Comparison of ENCODE assay signal across 1 cellular context in the genomic region with DNA sequence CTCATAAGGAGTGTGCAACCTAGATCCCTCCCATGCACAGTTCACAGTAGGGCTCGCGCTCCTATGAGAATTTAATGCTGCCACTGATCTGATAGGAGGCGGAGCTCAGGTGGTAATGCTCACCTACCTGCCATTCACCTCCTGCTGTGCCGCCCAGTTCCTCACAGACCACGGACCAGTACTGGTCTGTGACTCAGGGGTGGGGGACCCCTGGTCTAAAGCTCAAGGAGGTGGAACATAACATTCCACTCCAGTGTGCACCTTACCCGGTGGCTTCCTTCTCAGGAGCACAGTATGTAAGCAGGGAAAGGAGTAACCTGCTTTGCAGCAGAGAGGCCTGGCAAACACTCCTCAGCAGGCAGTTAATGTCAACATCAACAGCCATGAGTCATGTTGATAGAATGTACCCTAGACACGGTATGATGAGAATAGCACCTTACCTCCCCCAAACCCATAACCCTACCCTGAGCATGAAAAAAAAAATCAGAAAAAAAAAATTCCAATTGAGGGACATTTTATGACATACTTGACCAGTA.
TF ChIP-seq lines count a peak whose summit lies in the region.

No MANE protein-coding gene starts in this region.

TF ChIP-seq in GM23338, 12 proteins besides CTCF, POLR2A, EP300 and RAD21 (continued from another document):
- TF ChIP-seq, protein P1, sequence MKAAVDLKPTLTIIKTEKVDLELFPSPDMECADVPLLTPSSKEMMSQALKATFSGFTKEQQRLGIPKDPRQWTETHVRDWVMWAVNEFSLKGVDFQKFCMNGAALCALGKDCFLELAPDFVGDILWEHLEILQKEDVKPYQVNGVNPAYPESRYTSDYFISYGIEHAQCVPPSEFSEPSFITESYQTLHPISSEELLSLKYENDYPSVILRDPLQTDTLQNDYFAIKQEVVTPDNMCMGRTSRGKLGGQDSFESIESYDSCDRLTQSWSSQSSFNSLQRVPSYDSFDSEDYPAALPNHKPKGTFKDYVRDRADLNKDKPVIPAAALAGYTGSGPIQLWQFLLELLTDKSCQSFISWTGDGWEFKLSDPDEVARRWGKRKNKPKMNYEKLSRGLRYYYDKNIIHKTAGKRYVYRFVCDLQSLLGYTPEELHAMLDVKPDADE (IDR thresholded peaks at IDR 0.05), result no peak
- TF ChIP-seq, protein P2, sequence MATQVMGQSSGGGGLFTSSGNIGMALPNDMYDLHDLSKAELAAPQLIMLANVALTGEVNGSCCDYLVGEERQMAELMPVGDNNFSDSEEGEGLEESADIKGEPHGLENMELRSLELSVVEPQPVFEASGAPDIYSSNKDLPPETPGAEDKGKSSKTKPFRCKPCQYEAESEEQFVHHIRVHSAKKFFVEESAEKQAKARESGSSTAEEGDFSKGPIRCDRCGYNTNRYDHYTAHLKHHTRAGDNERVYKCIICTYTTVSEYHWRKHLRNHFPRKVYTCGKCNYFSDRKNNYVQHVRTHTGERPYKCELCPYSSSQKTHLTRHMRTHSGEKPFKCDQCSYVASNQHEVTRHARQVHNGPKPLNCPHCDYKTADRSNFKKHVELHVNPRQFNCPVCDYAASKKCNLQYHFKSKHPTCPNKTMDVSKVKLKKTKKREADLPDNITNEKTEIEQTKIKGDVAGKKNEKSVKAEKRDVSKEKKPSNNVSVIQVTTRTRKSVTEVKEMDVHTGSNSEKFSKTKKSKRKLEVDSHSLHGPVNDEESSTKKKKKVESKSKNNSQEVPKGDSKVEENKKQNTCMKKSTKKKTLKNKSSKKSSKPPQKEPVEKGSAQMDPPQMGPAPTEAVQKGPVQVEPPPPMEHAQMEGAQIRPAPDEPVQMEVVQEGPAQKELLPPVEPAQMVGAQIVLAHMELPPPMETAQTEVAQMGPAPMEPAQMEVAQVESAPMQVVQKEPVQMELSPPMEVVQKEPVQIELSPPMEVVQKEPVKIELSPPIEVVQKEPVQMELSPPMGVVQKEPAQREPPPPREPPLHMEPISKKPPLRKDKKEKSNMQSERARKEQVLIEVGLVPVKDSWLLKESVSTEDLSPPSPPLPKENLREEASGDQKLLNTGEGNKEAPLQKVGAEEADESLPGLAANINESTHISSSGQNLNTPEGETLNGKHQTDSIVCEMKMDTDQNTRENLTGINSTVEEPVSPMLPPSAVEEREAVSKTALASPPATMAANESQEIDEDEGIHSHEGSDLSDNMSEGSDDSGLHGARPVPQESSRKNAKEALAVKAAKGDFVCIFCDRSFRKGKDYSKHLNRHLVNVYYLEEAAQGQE (IDR thresholded peaks at IDR 0.05; ENCODE audit: unreplicated experiment), result no peak
- TF ChIP-seq ZNF114 (CRISPR knock-in tag; IDR thresholded peaks at IDR 0.05), result no peak
- TF ChIP-seq NANOG (IDR thresholded peaks at IDR 0.05; ENCODE audit: borderline replicate concordance), result no peak
- TF ChIP-seq EZH2 (IDR thresholded peaks at IDR 0.05; ENCODE audit: low read depth, unreplicated experiment), result no peak
- TF ChIP-seq JUNB (IDR thresholded peaks at IDR 0.05; ENCODE audit: unreplicated experiment), result no peak
- TF ChIP-seq CREB1 (CRISPR knock-in tag; IDR thresholded peaks at IDR 0.05; ENCODE audit: low read depth), result no peak
- TF ChIP-seq ZNF331 (CRISPR knock-in tag; IDR thresholded peaks at IDR 0.05; ENCODE audit: low read depth), result no peak
- TF ChIP-seq STAT1 (IDR thresholded peaks at IDR 0.05; ENCODE audit: unreplicated experiment), result no peak
- TF ChIP-seq, protein P3, sequence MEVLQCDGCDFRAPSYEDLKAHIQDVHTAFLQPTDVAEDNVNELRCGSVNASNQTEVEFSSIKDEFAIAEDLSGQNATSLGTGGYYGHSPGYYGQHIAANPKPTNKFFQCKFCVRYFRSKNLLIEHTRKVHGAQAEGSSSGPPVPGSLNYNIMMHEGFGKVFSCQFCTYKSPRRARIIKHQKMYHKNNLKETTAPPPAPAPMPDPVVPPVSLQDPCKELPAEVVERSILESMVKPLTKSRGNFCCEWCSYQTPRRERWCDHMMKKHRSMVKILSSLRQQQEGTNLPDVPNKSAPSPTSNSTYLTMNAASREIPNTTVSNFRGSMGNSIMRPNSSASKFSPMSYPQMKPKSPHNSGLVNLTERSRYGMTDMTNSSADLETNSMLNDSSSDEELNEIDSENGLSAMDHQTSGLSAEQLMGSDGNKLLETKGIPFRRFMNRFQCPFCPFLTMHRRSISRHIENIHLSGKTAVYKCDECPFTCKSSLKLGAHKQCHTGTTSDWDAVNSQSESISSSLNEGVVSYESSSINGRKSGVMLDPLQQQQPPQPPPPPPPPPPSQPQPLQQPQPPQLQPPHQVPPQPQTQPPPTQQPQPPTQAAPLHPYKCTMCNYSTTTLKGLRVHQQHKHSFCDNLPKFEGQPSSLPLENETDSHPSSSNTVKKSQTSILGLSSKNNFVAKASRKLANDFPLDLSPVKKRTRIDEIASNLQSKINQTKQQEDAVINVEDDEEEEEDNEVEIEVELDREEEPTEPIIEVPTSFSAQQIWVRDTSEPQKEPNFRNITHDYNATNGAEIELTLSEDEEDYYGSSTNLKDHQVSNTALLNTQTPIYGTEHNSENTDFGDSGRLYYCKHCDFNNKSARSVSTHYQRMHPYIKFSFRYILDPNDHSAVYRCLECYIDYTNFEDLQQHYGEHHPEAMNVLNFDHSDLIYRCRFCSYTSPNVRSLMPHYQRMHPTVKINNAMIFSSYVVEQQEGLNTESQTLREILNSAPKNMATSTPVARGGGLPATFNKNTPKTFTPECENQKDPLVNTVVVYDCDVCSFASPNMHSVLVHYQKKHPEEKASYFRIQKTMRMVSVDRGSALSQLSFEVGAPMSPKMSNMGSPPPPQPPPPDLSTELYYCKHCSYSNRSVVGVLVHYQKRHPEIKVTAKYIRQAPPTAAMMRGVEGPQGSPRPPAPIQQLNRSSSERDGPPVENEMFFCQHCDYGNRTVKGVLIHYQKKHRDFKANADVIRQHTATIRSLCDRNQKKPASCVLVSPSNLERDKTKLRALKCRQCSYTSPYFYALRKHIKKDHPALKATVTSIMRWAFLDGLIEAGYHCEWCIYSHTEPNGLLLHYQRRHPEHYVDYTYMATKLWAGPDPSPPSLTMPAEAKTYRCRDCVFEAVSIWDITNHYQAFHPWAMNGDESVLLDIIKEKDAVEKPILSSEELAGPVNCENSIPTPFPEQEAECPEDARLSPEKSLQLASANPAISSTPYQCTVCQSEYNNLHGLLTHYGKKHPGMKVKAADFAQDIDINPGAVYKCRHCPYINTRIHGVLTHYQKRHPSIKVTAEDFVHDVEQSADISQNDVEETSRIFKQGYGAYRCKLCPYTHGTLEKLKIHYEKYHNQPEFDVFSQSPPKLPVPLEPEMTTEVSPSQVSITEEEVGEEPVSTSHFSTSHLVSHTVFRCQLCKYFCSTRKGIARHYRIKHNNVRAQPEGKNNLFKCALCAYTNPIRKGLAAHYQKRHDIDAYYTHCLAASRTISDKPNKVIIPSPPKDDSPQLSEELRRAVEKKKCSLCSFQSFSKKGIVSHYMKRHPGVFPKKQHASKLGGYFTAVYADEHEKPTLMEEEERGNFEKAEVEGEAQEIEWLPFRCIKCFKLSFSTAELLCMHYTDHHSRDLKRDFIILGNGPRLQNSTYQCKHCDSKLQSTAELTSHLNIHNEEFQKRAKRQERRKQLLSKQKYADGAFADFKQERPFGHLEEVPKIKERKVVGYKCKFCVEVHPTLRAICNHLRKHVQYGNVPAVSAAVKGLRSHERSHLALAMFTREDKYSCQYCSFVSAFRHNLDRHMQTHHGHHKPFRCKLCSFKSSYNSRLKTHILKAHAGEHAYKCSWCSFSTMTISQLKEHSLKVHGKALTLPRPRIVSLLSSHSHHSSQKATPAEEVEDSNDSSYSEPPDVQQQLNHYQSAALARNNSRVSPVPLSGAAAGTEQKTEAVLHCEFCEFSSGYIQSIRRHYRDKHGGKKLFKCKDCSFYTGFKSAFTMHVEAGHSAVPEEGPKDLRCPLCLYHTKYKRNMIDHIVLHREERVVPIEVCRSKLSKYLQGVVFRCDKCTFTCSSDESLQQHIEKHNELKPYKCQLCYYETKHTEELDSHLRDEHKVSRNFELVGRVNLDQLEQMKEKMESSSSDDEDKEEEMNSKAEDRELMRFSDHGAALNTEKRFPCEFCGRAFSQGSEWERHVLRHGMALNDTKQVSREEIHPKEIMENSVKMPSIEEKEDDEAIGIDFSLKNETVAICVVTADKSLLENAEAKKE (CRISPR knock-in tag; IDR thresholded peaks at IDR 0.05), result no peak
- TF ChIP-seq POLR2AphosphoS5 (IDR thresholded peaks at IDR 0.05; ENCODE audit: low read depth), result no peak
